ENCODE assay signal across 8 cellular contexts in the genomic region with DNA sequence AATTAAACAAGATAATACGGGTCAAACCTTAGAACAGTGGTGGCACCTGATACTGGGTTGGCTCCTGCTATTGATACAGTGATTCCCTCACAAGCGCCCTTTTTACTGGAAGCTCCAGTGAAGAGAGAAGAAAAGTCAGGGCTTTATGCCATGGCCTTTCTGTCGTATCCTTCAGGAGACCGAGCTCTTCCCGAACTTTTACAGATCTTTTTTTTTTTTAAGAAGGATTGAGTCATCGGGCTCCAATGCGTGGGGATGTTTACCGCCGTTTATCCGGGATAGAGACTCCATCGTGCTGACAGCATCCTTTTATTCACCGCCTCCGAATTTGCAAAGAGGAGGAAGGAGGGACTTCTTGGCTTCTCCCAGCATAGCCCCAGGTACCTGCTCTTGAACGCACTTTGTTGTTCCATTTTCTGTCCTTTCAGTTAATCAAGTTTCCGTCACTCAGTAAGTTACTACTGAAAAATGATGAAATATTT. TPM values are rescaled to one million over a fixed set of nuclear protein-coding genes. Genes with fewer than 3 reads are reported as not detected.
DNase-seq lines count a peak whose midpoint lies in the region; ATAC-seq, FAIRE-seq and TF ChIP-seq lines count a peak whose summit lies in the region.

No MANE protein-coding gene starts in this region.

- no peaks in the 10 kb centered on the region for H3K9me1 ChIP-seq in keratinocyte (ENCODE audit: control insufficient read depth, extremely low read depth, insufficient read depth, low read length)

- H3K36me3 Mint-ChIP-seq in brain = peaks cover 48% of the 10 kb centered on the region
- peaks cover 38% of the 10 kb centered on the region for H3K36me3 Mint-ChIP-seq in stimulated activated effector memory CD8-positive, alpha-beta T cell treated with anti-CD3 and anti-CD28 coated beads, Interleukin-12 subunit alpha, Interleukin-12 subunit beta, amount 100 ng/mL, for 72 hours

- peaks cover 13% of the 10 kb centered on the region for H3K79me2 ChIP-seq in keratinocyte (ENCODE audit: control insufficient read depth, insufficient read depth, low read length)

- H3K27me3 Mint-ChIP-seq in brain = peaks cover 3% of the 10 kb centered on the region

- no peaks in the 10 kb centered on the region for H3K27me3 ChIP-seq in keratinocyte (ENCODE audit: control insufficient read depth, extremely low read depth, insufficient read depth, low read length)

- H2AFZ ChIP-seq in keratinocyte (ENCODE audit: control insufficient read depth, low read length) = peak overlapping the region; percentile 90

- no peak for FAIRE-seq in keratinocyte (lab: Jason Lieb, UNC)

- H3K9me3 ChIP-seq in keratinocyte (ENCODE audit: control insufficient read depth, low read depth, low read length) = no peaks in the 10 kb centered on the region

- peak overlapping the region; percentile 71 for H3K27ac ChIP-seq in keratinocyte (ENCODE audit: control insufficient read depth, insufficient read depth, low read length)

- POLR2A ChIA-PET in GM10248 (lab: Yijun Ruan, JAX) = interaction anchor here (0.7 kb wide), 1 partner anchor 229 kb away, joined by 4 read pairs; no protein-coding TSS in a partner anchor

- peaks cover 5 to 6% of the 10 kb centered on the region in 2 experiments for H3K36me3 ChIP-seq in keratinocyte (ENCODE audit: control insufficient read depth in 2 of 2, extremely low read depth in 1 of 2, insufficient read depth in 2 of 2, low read length in 2 of 2)

- CTCF ChIA-PET in GM10248 (lab: Yijun Ruan, JAX) = interaction anchor here (1.0 kb wide), 1 partner anchor 47 kb away, joined by 4 read pairs; a partner anchor contains a TSS

- peak overlapping the region; percentile 97 for H3K4me2 ChIP-seq in keratinocyte (ENCODE audit: control insufficient read depth, extremely low read depth, insufficient read depth, low read depth, low read length)

- H3K9ac ChIP-seq in keratinocyte (ENCODE audit: control insufficient read depth, extremely low read depth, insufficient read depth, low read length) = peak overlapping the region; percentile 80

- peak overlapping the region; percentile 91 to 96 (median 95) for H3K4me3 Mint-ChIP-seq in brain
- peak overlapping the region; percentile 90 for H3K4me3 Mint-ChIP-seq in stimulated activated effector memory CD8-positive, alpha-beta T cell treated with anti-CD3 and anti-CD28 coated beads, Interleukin-12 subunit alpha, Interleukin-12 subunit beta, amount 100 ng/mL, for 72 hours

- H4K20me1 ChIP-seq in keratinocyte (ENCODE audit: control insufficient read depth, extremely low read depth, insufficient read depth, low read length) = no peaks in the 10 kb centered on the region

- TF ChIP-seq CTCF in brain (conservative IDR thresholded peaks at IDR 0.05) (no peak), keratinocyte (optimal IDR thresholded peaks at IDR 0.05 in 1 of 3, IDR thresholded peaks at IDR 0.05 in 1 of 3, conservative IDR thresholded peaks at IDR 0.05 in 1 of 3; ENCODE audit: extremely low read depth in 1 of 3, insufficient read depth in 2 of 3, low read length in 3 of 3) (no peak), GM10248 (IDR thresholded peaks at IDR 0.05; ENCODE audit: control extremely low read depth, extremely low read depth, low read depth, missing control alignments) (no peak)

- DNase-seq in AG20443 (ENCODE audit: low spot score) = peak; percentile 53
- peak; percentile 54 for DNase-seq in NCI-H2171 treated with DMSO at 0.1 percent for 48 hours (lab: John Stamatoyannopoulos, UW)
- no peak for DNase-seq in keratinocyte (ENCODE audit: low read depth, low spot score)
- DNase-seq in stimulated activated effector memory CD8-positive, alpha-beta T cell treated with anti-CD3 and anti-CD28 coated beads, Interleukin-12 subunit alpha, Interleukin-12 subunit beta, amount 100 ng/mL, for 72 hours (ENCODE audit: low spot score in 2 of 2) = no peak
- no peak for DNase-seq in T-helper 9 cell
- DNase-seq in GM10248 (ENCODE audit: extremely low spot score) = no peak

- peak overlapping the region; percentile 94 to 99 (median 97) for H3K27ac Mint-ChIP-seq in brain
- H3K27ac Mint-ChIP-seq in stimulated activated effector memory CD8-positive, alpha-beta T cell treated with anti-CD3 and anti-CD28 coated beads, Interleukin-12 subunit alpha, Interleukin-12 subunit beta, amount 100 ng/mL, for 72 hours = peak overlapping the region; percentile 92

- H3K4me1 Mint-ChIP-seq in brain = peaks cover 53% of the 10 kb centered on the region
- H3K4me1 Mint-ChIP-seq in stimulated activated effector memory CD8-positive, alpha-beta T cell treated with anti-CD3 and anti-CD28 coated beads, Interleukin-12 subunit alpha, Interleukin-12 subunit beta, amount 100 ng/mL, for 72 hours = peaks cover 16% of the 10 kb centered on the region

- peak overlapping the region; percentile 70 to 93 (median 86) for H3K4me3 ChIP-seq in keratinocyte (ENCODE audit: control insufficient read depth in 2 of 3, extremely low read depth in 1 of 3, insufficient read depth in 2 of 3, low read depth in 1 of 3, low read length in 3 of 3)

- peaks cover 5 to 34% (median 13%) of the 10 kb centered on the region in 5 experiments for H3K9me3 Mint-ChIP-seq in brain
- peaks cover 8% of the 10 kb centered on the region for H3K9me3 Mint-ChIP-seq in stimulated activated effector memory CD8-positive, alpha-beta T cell treated with anti-CD3 and anti-CD28 coated beads, Interleukin-12 subunit alpha, Interleukin-12 subunit beta, amount 100 ng/mL, for 72 hours

- ATAC-seq in GM19395 (IDR thresholded peaks at IDR 0.05; ENCODE audit: unreplicated experiment) = peak; percentile 11
- no peak for ATAC-seq in stimulated activated effector memory CD8-positive, alpha-beta T cell treated with anti-CD3 and anti-CD28 coated beads, Interleukin-12 subunit alpha, Interleukin-12 subunit beta, amount 100 ng/mL, for 72 hours

- peaks cover 14% of the 10 kb centered on the region for H3K4me1 ChIP-seq in keratinocyte (ENCODE audit: control insufficient read depth, extremely low read depth, insufficient read depth, low read length)

- dilution Hi-C loops in keratinocyte (cut with MboI; ENCODE audit: extremely low pct_ligation_motif_present, low sequenced_read_pairs) = no loop called here

RNA-seq across cellular contexts. Expression of a gene that starts 0.6 kb away (rescaled TPM):
- polyA plus RNA-seq in brain (ENCODE audit: insufficient read depth, low read depth, low replicate concordance) (7.7 TPM), keratinocyte (6.1 to 7.7 TPM (median 6.5 TPM) in 3 replicates)
- 21.7 TPM for polyA plus RNA-seq in keratinocyte (2011; ENCODE audit: low read depth)
- 3.2 and 5.7 TPM in 2 replicates for polyA plus RNA-seq in keratinocyte (2011; cell fraction: cytosol; rRNA removed)
- 5.9 and 8.8 TPM in 2 replicates for polyA plus RNA-seq in keratinocyte (2011; cell fraction: nucleus; rRNA removed)
- 6.5 and 9.2 TPM in 2 replicates for polyA plus RNA-seq in keratinocyte (2012; ENCODE audit: low replicate concordance)
- 4.6 to 13.4 TPM (median 8.4 TPM) in 3 replicates for polyA minus RNA-seq in keratinocyte
- polyA minus RNA-seq in keratinocyte (2011; cell fraction: cytosol; rRNA and poly(A)+ RNA removed) = 2.9 TPM
- 6.4 and 10.5 TPM in 2 replicates for polyA minus RNA-seq in keratinocyte (2011; cell fraction: nucleus; rRNA and poly(A)+ RNA removed)

RNA-seq across cellular contexts. Expression of a gene that starts 46.8 kb away (rescaled TPM):
- polyA plus RNA-seq in brain (ENCODE audit: insufficient read depth, low read depth, low replicate concordance) (0.92 TPM), keratinocyte (0.09 to 0.19 TPM (median 0.11 TPM) in 3 replicates)
- polyA plus RNA-seq in keratinocyte (2011; ENCODE audit: low read depth) = not detected
- 0.06 TPM in 2 replicates for polyA plus RNA-seq in keratinocyte (2011; cell fraction: cytosol; rRNA removed)
- polyA plus RNA-seq in keratinocyte (2011; cell fraction: nucleus; rRNA removed) = 0.13 and 0.17 TPM in 2 replicates
- polyA plus RNA-seq in keratinocyte (2012; ENCODE audit: low replicate concordance) = 0.23 and 0.92 TPM in 2 replicates
- 0.16 TPM in 1 of 3 replicates, not detected in the others for polyA minus RNA-seq in keratinocyte
- not detected for polyA minus RNA-seq in keratinocyte (2011; cell fraction: cytosol; rRNA and poly(A)+ RNA removed)
- polyA minus RNA-seq in keratinocyte (2011; cell fraction: nucleus; rRNA and poly(A)+ RNA removed) = not detected in 2 replicates

RNA-seq across cellular contexts. Expression of a gene that starts 48.0 kb away (rescaled TPM):
- polyA plus RNA-seq in brain (ENCODE audit: insufficient read depth, low read depth, low replicate concordance) (6.5 TPM), keratinocyte (9.4 to 16.4 TPM (median 12.8 TPM) in 3 replicates)
- 10.4 TPM for polyA plus RNA-seq in keratinocyte (2011; ENCODE audit: low read depth)
- polyA plus RNA-seq in keratinocyte (2011; cell fraction: cytosol; rRNA removed) = 10.1 and 10.8 TPM in 2 replicates
- 22.8 and 29.3 TPM in 2 replicates for polyA plus RNA-seq in keratinocyte (2011; cell fraction: nucleus; rRNA removed)
- polyA plus RNA-seq in keratinocyte (2012; ENCODE audit: low replicate concordance) = 9.7 and 18.1 TPM in 2 replicates
- 1.2 to 10.3 TPM (median 5.9 TPM) in 3 replicates for polyA minus RNA-seq in keratinocyte
- polyA minus RNA-seq in keratinocyte (2011; cell fraction: cytosol; rRNA and poly(A)+ RNA removed) = 5.2 TPM
- 5.4 and 10.3 TPM in 2 replicates for polyA minus RNA-seq in keratinocyte (2011; cell fraction: nucleus; rRNA and poly(A)+ RNA removed)

Comparison
In these comparisons a context has a peak if more than half of its experiments do, and no peak if none do; other contexts are left out.
1. DNase-seq: peak in AG20443 (single experiment) and NCI-H2171 treated with DMSO at 0.1 percent for 48 hours (single experiment); none in keratinocyte (single experiment), stimulated activated effector memory CD8-positive, alpha-beta T cell treated with anti-CD3 and anti-CD28 coated beads, Interleukin-12 subunit alpha, Interleukin-12 subunit beta, amount 100 ng/mL, for 72 hours (0 of 2), T-helper 9 cell (single experiment) and GM10248 (single experiment).